ENCODE assay signal across 1 cellular context in the genomic region with DNA sequence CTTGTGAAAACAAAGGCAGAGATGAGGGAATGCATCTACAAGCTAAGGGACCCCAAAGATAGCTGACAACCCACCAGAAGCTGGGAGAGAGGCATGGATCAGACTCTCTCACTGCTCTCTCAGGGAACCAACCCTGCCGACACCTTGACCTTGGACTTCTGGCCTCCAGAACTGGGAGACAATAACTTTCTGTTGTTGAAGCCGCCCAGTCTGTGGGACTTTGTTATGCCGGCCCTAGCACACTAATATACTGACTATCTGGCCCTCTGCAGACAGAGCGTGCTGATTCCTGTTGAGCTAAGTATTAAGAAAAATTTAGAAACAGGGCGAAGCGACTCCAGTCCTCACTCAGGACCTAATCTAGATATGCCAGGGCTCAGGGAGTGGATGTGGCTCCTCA.
TF ChIP-seq lines count a peak whose summit lies in the region.

No MANE protein-coding gene starts in this region.

TF ChIP-seq in H1, 55 proteins besides CTCF, POLR2A, EP300 and RAD21:
- no peak for TF ChIP-seq TCF12 (IDR thresholded peaks at IDR 0.05; ENCODE audit: low read depth, low read length)
- TF ChIP-seq SRF (IDR thresholded peaks at IDR 0.05; ENCODE audit: low read depth, low read length) = no peak
- no peak for TF ChIP-seq RFX5 (IDR thresholded peaks at IDR 0.05; ENCODE audit: borderline replicate concordance, low read depth, low read length)
- no peak for TF ChIP-seq SP4 (IDR thresholded peaks at IDR 0.05; ENCODE audit: low read length)
- no peak for TF ChIP-seq SIRT6 (IDR thresholded peaks at IDR 0.05; ENCODE audit: low read length)
- no peak for TF ChIP-seq POLR2AphosphoS5 (IDR thresholded peaks at IDR 0.05; ENCODE audit: low read depth, low read length)
- no peak for TF ChIP-seq GTF2F1 (IDR thresholded peaks at IDR 0.05; ENCODE audit: borderline replicate concordance, low read depth, low read length)
- TF ChIP-seq TAF7 (optimal IDR thresholded peaks at IDR 0.05; ENCODE audit: borderline replicate concordance, low read depth, low read length) = no peak
- no peak for TF ChIP-seq KDM1A (IDR thresholded peaks at IDR 0.05; ENCODE audit: borderline replicate concordance, low read length)
- TF ChIP-seq, protein P1, sequence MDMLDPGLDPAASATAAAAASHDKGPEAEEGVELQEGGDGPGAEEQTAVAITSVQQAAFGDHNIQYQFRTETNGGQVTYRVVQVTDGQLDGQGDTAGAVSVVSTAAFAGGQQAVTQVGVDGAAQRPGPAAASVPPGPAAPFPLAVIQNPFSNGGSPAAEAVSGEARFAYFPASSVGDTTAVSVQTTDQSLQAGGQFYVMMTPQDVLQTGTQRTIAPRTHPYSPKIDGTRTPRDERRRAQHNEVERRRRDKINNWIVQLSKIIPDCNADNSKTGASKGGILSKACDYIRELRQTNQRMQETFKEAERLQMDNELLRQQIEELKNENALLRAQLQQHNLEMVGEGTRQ (IDR thresholded peaks at IDR 0.05; ENCODE audit: low read length) = no peak
- TF ChIP-seq CBX8 (IDR thresholded peaks at IDR 0.05; ENCODE audit: borderline replicate concordance, low read depth, low read length) = no peak
- TF ChIP-seq RNF2 (IDR thresholded peaks at IDR 0.05; ENCODE audit: borderline replicate concordance, low read depth, low read length, missing control alignments, poor library complexity, severe bottlenecking) = no peak
- TF ChIP-seq SUZ12 (IDR thresholded peaks at IDR 0.05; ENCODE audit: low read length) = no peak
